9 cellular contexts compared by ENCODE assay signal in genomic region chr2:33134764-33135560, GRCh38.
DNase-seq lines count a peak whose midpoint lies in the region; ATAC-seq and TF ChIP-seq lines count a peak whose summit lies in the region.
"Had no signal": no experiment of that assay in that cellular context is flagged by ENCODE, and none has a peak within 500 bp of the region (broad histone marks: within the 10 kb centered on the region; RNA-seq: fewer than 3 reads in every experiment).

No MANE protein-coding gene starts in this region.

- H3K4me3 ChIP-seq in astrocyte of the spinal cord (ENCODE audit: low read depth, low read length): peak overlapping the region; percentile 83
- peak overlapping the region; percentile 58 for H3K4me3 ChIP-seq in right cardiac atrium (ENCODE audit: low read length)
- peak overlapping the region; percentile 76 for H3K4me3 ChIP-seq in skeletal muscle satellite cell (ENCODE audit: low read length)

- peak overlapping the region; percentile 78 for H3K4me2 ChIP-seq in skeletal muscle satellite cell (ENCODE audit: low read length)

- DNase-seq in HCEC 1CT (peak; percentile 49), astrocyte of the spinal cord (ENCODE audit: low read depth, low spot score) (no peak), right cardiac atrium (peak in 2 of 3 donors; percentile 17 to 47), ureter (ENCODE audit: low spot score) (no peak), NCI-H128 (lab: John Stamatoyannopoulos, UW; ENCODE audit: unreplicated experiment) (no peak)
- DNase-seq: activated naive CD8-positive, alpha-beta T cell treated with anti-CD3 and anti-CD28 coated beads, Interleukin-2, amount 10 ng/mL, durations not matched to agents 7 days and 5 days had no signal

- H3K9me3 ChIP-seq in right cardiac atrium (ENCODE audit: control insufficient read depth, low read length) (no peaks in the 10 kb centered on the region), skeletal muscle satellite cell (replicated peaks; ENCODE audit: low read length) (no peaks in the 10 kb centered on the region)

- H3K9ac ChIP-seq in skeletal muscle satellite cell (ENCODE audit: low read depth, low read length): peak overlapping the region; percentile 92

- H3K36me3 ChIP-seq in skeletal muscle satellite cell (ENCODE audit: insufficient read depth, low read length): peaks cover 8% of the 10 kb centered on the region

- intact Hi-C loops in right cardiac atrium (cut with DNase I): no loop called here

- WGBS in right cardiac atrium: 40% methylated on average over 14 of the region's 14 CpGs

- H3K27me3 ChIP-seq in right cardiac atrium (ENCODE audit: control insufficient read depth, insufficient read depth): no peaks in the 10 kb centered on the region
- H3K27me3 ChIP-seq in skeletal muscle satellite cell (ENCODE audit: control insufficient read depth, insufficient read depth, low read length): no peaks in the 10 kb centered on the region

- no peak for TF ChIP-seq CTCF in astrocyte of the spinal cord (IDR thresholded peaks at IDR 0.05; ENCODE audit: low read depth, low read length)

- in situ Hi-C loops in astrocyte of the spinal cord (cut with HindIII; ENCODE audit: low sequenced_read_pairs): no loop called here

- peak overlapping the region; percentile 95 for H3K27ac ChIP-seq in right cardiac atrium (ENCODE audit: low read length)

- H3K4me1 ChIP-seq in right cardiac atrium (ENCODE audit: control insufficient read depth, insufficient read depth, low read length) (peaks cover 4% of the 10 kb centered on the region), skeletal muscle satellite cell (ENCODE audit: control insufficient read depth, insufficient read depth, low read length) (peaks cover 45% of the 10 kb centered on the region)

- ATAC-seq in right cardiac atrium (peak; percentile 45 to 63), HG03025 (IDR thresholded peaks at IDR 0.05; ENCODE audit: low FRiP score, unreplicated experiment) (no peak)
- ATAC-seq in activated CD4-positive, CD25-positive, alpha-beta regulatory T cell treated with anti-CD3 and anti-CD28 coated beads, Interleukin-2, amount 50 U/mL, for 24 hours: no peak

Comparison
In these comparisons a context has a peak if more than half of its experiments do, and no peak if none do; other contexts are left out.
1. DNase-seq: peak in HCEC 1CT (single experiment) and right cardiac atrium (2 of 3); none in astrocyte of the spinal cord (single experiment), ureter (single experiment) and NCI-H128 (single experiment).
2. ATAC-seq: peak in right cardiac atrium (2 of 2); none in HG03025 (single experiment) and activated CD4-positive, CD25-positive, alpha-beta regulatory T cell treated with anti-CD3 and anti-CD28 coated beads, Interleukin-2, amount 50 U/mL, for 24 hours (0 of 2).
3. Peak in every context shown above with its lines, with median percentiles within 50 percentile points of each other: H3K4me3 ChIP-seq.